Comparison of ENCODE assay signal across 1 cellular context in genomic region chrX:57669961-57670360, GRCh38.
TF ChIP-seq lines count a peak whose summit lies in the region.

No MANE protein-coding gene starts in this region.

TF ChIP-seq in GM23338, 12 proteins besides CTCF, POLR2A, EP300 and RAD21 (continued from another document):
- no peak for TF ChIP-seq EZH2 (IDR thresholded peaks at IDR 0.05; ENCODE audit: low read depth, unreplicated experiment)
- TF ChIP-seq POLR2AphosphoS5 (IDR thresholded peaks at IDR 0.05; ENCODE audit: low read depth) = no peak
- TF ChIP-seq STAT1 (IDR thresholded peaks at IDR 0.05; ENCODE audit: unreplicated experiment) = no peak
- TF ChIP-seq ZNF114 (CRISPR knock-in tag; IDR thresholded peaks at IDR 0.05) = no peak
- TF ChIP-seq NANOG (IDR thresholded peaks at IDR 0.05; ENCODE audit: borderline replicate concordance) = no peak
- TF ChIP-seq CREB1 (CRISPR knock-in tag; IDR thresholded peaks at IDR 0.05; ENCODE audit: low read depth) = no peak
